ENCODE assay signal across 8 cellular contexts in genomic region chr6:13486679-13487121, GRCh38. TPM values are rescaled to one million over a fixed set of nuclear protein-coding genes. Genes with fewer than 3 reads are reported as not detected.
DNase-seq lines count a peak whose midpoint lies in the region; ATAC-seq and TF ChIP-seq lines count a peak whose summit lies in the region.

No MANE protein-coding gene starts in this region.

- in situ Hi-C loops in ACHN (cut with HindIII; ENCODE audit: low pct_ligation_motif_present, low pct_unique_long_range_greater_than_20kb, low sequenced_read_pairs) = no loop called here

- H3K27ac Mint-ChIP-seq in stimulated activated memory B cell treated with anti-CD40 and anti-IgM and Interleukin-4, amounts not matched to agents 10 μg/mL and 1 μg/mL and 100 μg/mL, for 72 hours = peak overlapping the region; percentile 76

- H3K27me3 Mint-ChIP-seq in stimulated activated memory B cell treated with anti-CD40 and anti-IgM and Interleukin-4, amounts not matched to agents 10 μg/mL and 1 μg/mL and 100 μg/mL, for 72 hours = no peaks in the 10 kb centered on the region

- H3K36me3 Mint-ChIP-seq in stimulated activated memory B cell treated with anti-CD40 and anti-IgM and Interleukin-4, amounts not matched to agents 10 μg/mL and 1 μg/mL and 100 μg/mL, for 72 hours = no peaks in the 10 kb centered on the region

- H3K4me3 Mint-ChIP-seq in stimulated activated memory B cell treated with anti-CD40 and anti-IgM and Interleukin-4, amounts not matched to agents 10 μg/mL and 1 μg/mL and 100 μg/mL, for 72 hours = peak overlapping the region; percentile 89

- peaks cover 42% of the 10 kb centered on the region for H3K4me1 Mint-ChIP-seq in stimulated activated memory B cell treated with anti-CD40 and anti-IgM and Interleukin-4, amounts not matched to agents 10 μg/mL and 1 μg/mL and 100 μg/mL, for 72 hours

- peak overlapping the region; percentile 77 for H3K4me3 ChIP-seq in epithelial cell of esophagus (ENCODE audit: low read length)

- no peak for TF ChIP-seq CTCF in epithelial cell of esophagus (IDR thresholded peaks at IDR 0.05; ENCODE audit: insufficient read depth, low read depth, low read length, missing control alignments)

- ATAC-seq in GM18520 (IDR thresholded peaks at IDR 0.05; ENCODE audit: unreplicated experiment) (peak; percentile 12), HG03045 (IDR thresholded peaks at IDR 0.05; ENCODE audit: unreplicated experiment) (peak; percentile 29)
- ATAC-seq in stimulated activated memory B cell treated with anti-CD40 and anti-IgM and Interleukin-4, amounts not matched to agents 10 μg/mL and 1 μg/mL and 100 μg/mL, for 72 hours = peak; percentile 80

- H3K9me3 Mint-ChIP-seq in stimulated activated memory B cell treated with anti-CD40 and anti-IgM and Interleukin-4, amounts not matched to agents 10 μg/mL and 1 μg/mL and 100 μg/mL, for 72 hours = no peaks in the 10 kb centered on the region

- DNase-seq in ACHN (peak; percentile 44), NCI-H69 (lab: John Stamatoyannopoulos, UW) (peak; percentile 80), epithelial cell of esophagus (ENCODE audit: low read depth) (peak; percentile 76), mucosa of gallbladder (ENCODE audit: low spot score) (peak; percentile 54)
- DNase-seq in activated CD8-positive, alpha-beta memory T cell treated with anti-CD3 and anti-CD28 coated beads for 48 hours (ENCODE audit: low read depth in 2 of 3, low spot score in 2 of 3) = peak; percentile 36 to 51 (median 40)

RNA-seq across cellular contexts. Expression of gene GFOD1, which starts 0.7 kb away (rescaled TPM):
- 17.4 TPM for total RNA-seq in mucosa of gallbladder

Comparison
In these comparisons a context has a peak if more than half of its experiments do, and no peak if none do; other contexts are left out.
1. Peak in every context shown above with its lines: DNase-seq, ATAC-seq and H3K4me3 ChIP-seq.
2. ATAC-seq: peak in every context shown above with its lines; median percentile 80 in stimulated activated memory B cell treated with anti-CD40 and anti-IgM and Interleukin-4, amounts not matched to agents 10 μg/mL and 1 μg/mL and 100 μg/mL, for 72 hours; 29 in HG03045; 12 in GM18520.